In the genomic region with DNA sequence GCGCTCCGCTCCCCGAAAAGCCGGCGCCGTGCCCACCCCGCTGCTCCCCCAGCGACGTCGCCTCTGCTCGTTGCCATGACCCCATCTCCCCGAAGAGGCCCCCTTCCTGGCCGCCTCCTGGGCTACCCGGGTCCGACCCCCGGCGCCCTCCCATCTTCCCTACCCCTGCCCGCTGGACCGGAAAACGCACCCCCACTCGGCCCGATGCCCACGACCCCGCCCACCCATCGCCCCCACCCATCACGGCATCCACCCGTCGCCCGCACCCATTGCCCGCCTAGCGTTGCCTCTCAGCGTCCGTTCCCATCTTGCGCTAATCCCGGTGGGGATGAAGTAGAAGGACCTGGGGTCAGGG, we compare ENCODE assay signal across 8 cellular contexts. TPM values are rescaled to one million over a fixed set of nuclear protein-coding genes. Genes with fewer than 3 reads are reported as not detected.
DNase-seq lines count a peak whose midpoint lies in the region; ATAC-seq and TF ChIP-seq lines count a peak whose summit lies in the region.

No MANE protein-coding gene starts in this region.

- H3K4me1 ChIP-seq in smooth muscle cell (ENCODE audit: low read depth), result peaks cover 4% of the 10 kb centered on the region

- peak; percentile 5 for ATAC-seq in left ventricle myocardium superior
- ATAC-seq in GM21717 (IDR thresholded peaks at IDR 0.05; ENCODE audit: unreplicated experiment), result no peak
- ATAC-seq in HG02763 (IDR thresholded peaks at IDR 0.05; ENCODE audit: unreplicated experiment), result no peak

- H3K4me3 ChIP-seq in HFF-Myc (replicated peaks; ENCODE audit: low read depth, low read length) (peak overlapping the region; percentile 50), WI38 (ENCODE audit: low read depth, low read length) (peak overlapping the region; percentile 72), smooth muscle cell (peak overlapping the region; percentile 56)

- no peak for TF ChIP-seq CTCF in HFF-Myc (IDR thresholded peaks at IDR 0.05; ENCODE audit: low read depth, low read length, missing control alignments)
- TF ChIP-seq CTCF in WI38 (IDR thresholded peaks at IDR 0.05; ENCODE audit: low read depth, low read length), result no peak
- TF ChIP-seq CTCF in smooth muscle cell (IDR thresholded peaks at IDR 0.05; ENCODE audit: borderline replicate concordance, insufficient read depth, poor library complexity, severe bottlenecking), result no peak

- H2AFZ ChIP-seq in smooth muscle cell (ENCODE audit: low read depth), result no peak overlapping the region

- peaks cover 40% of the 10 kb centered on the region for H3K79me2 ChIP-seq in smooth muscle cell (ENCODE audit: low read depth)

- DNase-seq in HFF-Myc (ENCODE audit: extremely low read depth, low read depth), result no peak
- no peak for DNase-seq in left ventricle myocardium superior
- no peak for DNase-seq in smooth muscle cell (lab: John Stamatoyannopoulos, UW; ENCODE audit: unreplicated experiment)
- no peak for DNase-seq in amniotic stem cell (lab: John Stamatoyannopoulos, UW)
- no peak for DNase-seq in HuH-7.5 (ENCODE audit: low spot score)

- H3K9ac ChIP-seq in smooth muscle cell (ENCODE audit: low read depth), result peak overlapping the region; percentile 85

- H3K9me3 ChIP-seq in smooth muscle cell (replicated peaks; ENCODE audit: low read depth), result no peaks in the 10 kb centered on the region

- no peak overlapping the region for H3K27ac ChIP-seq in smooth muscle cell (ENCODE audit: low read depth)

- H3K36me3 ChIP-seq in smooth muscle cell (ENCODE audit: low read depth), result no peaks in the 10 kb centered on the region

- 40% methylated on average over 22 of the region's 35 CpGs for WGBS in smooth muscle cell (ENCODE audit: low lambda C conversion rate)

- H3F3A ChIP-seq in smooth muscle cell (ENCODE audit: low read depth), result no peaks in the 10 kb centered on the region

- H3K4me2 ChIP-seq in smooth muscle cell, result peak overlapping the region; percentile 84

- no peaks in the 10 kb centered on the region for H3K27me3 ChIP-seq in smooth muscle cell (ENCODE audit: low read depth)

- intact Hi-C loops in left ventricle myocardium superior (cut with micrococcal nuclease), result no loop called here

- peaks cover 26% of the 10 kb centered on the region for H4K20me1 ChIP-seq in smooth muscle cell (ENCODE audit: low read depth)

RNA-seq across cellular contexts. Expression of gene GDI1, which starts 0.4 kb away (rescaled TPM):
- 86.2 TPM for total RNA-seq in left ventricle myocardium superior
- 92.2 and 98.8 TPM in 2 replicates for total RNA-seq in smooth muscle cell
- 143 and 160 TPM in 2 replicates for polyA plus RNA-seq in smooth muscle cell

RNA-seq across cellular contexts. Expression of gene FAM50A, which starts 6.6 kb away (rescaled TPM):
- 48.4 TPM for total RNA-seq in left ventricle myocardium superior
- total RNA-seq in smooth muscle cell, result 46.0 and 50.1 TPM in 2 replicates
- polyA plus RNA-seq in smooth muscle cell, result 183 and 216 TPM in 2 replicates

RNA-seq across cellular contexts. Expression of gene ATP6AP1, which starts 8.9 kb away (rescaled TPM):
- total RNA-seq in left ventricle myocardium superior, result 81.0 TPM
- 84.0 and 104 TPM in 2 replicates for total RNA-seq in smooth muscle cell
- 193 and 213 TPM in 2 replicates for polyA plus RNA-seq in smooth muscle cell

RNA-seq across cellular contexts. Expression of gene PLXNA3, which starts 20.7 kb away (rescaled TPM):
- total RNA-seq in left ventricle myocardium superior (22.0 TPM), smooth muscle cell (15.1 and 33.6 TPM in 2 replicates)
- polyA plus RNA-seq in smooth muscle cell, result 38.2 and 60.2 TPM in 2 replicates

RNA-seq across cellular contexts. Expression of gene TAFAZZIN, which starts 26.0 kb away (rescaled TPM):
- total RNA-seq in left ventricle myocardium superior (38.0 TPM), smooth muscle cell (28.3 and 203 TPM in 2 replicates)
- polyA plus RNA-seq in smooth muscle cell, result 30.2 and 32.4 TPM in 2 replicates
